Comparison of ENCODE assay signal across 28 cellular contexts in the genomic region with DNA sequence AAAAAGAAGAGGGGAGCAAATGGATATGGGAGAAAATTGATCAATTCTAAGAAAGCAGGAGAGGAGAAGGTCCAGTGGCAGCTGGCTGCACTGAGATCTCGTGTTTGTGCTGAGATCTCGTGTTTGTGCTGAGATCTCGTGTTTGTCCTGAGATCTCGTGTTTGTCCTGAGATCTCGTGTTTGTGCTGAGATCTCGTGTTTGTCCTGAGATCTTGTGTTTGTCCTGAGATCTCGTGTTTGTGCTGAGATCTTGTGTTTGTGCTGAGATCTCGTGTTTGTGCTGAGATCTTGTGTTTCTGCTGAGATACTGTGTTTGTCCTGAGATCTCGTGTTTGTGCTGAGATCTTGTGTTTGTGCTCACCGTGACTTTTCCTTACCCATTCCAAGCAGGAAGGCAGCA.
"Had no signal": no experiment of that assay in that cellular context is flagged by ENCODE, and none has a peak within 500 bp of the region (broad histone marks: within the 10 kb centered on the region; RNA-seq: fewer than 3 reads in every experiment).

No MANE protein-coding gene starts in this region.

- H3K27ac ChIP-seq: adrenal gland, ascending aorta, hepatocyte, lower lobe of right lung, spleen, thyroid gland had no signal

- H3K4me1 ChIP-seq: adrenal gland, ascending aorta, lower lobe of right lung, spleen had no signal

- H3K36me3 ChIP-seq: adrenal gland, ascending aorta, lower lobe of right lung, spleen, thyroid gland had no signal

- H3K9me3 ChIP-seq: adrenal gland, ascending aorta, lower lobe of right lung, spleen, thyroid gland had no signal

- H3K79me2 ChIP-seq: hepatocyte had no signal

- DNase-seq: activated CD4-positive, alpha-beta T cell treated with anti-CD3 and anti-CD28 coated beads, Interleukin-2, amount 50 U/mL, for 4 hours; activated CD8-positive, alpha-beta memory T cell treated with anti-CD3 and anti-CD28 coated beads for 24 hours; activated CD8-positive, alpha-beta memory T cell treated with anti-CD3 and anti-CD28 coated beads, Interleukin-2, amount 50 U/mL, for 4 hours; activated naive CD4-positive, alpha-beta T cell; activated T-cell treated with anti-CD3 and anti-CD28 coated beads, Interleukin-2, amount 50 U/mL, for 4 hours; adrenal gland; effector memory CD4-positive, alpha-beta T cell; foreskin melanocyte; glutamatergic neuron; immature natural killer cell; lower lobe of right lung; naive B cell; retina; spleen; stimulated activated CD4-positive, alpha-beta T cell treated with anti-CD3 and anti-CD28 coated beads, Interleukin-4, amount 100 ng/mL, for 24 hours; substantia nigra; T1000; thyroid gland had no signal

- H3K27me3 Mint-ChIP-seq: central memory CD8-positive, alpha-beta T cell; progenitor cell of endocrine pancreas; stimulated activated naive CD8-positive, alpha-beta T cell treated with anti-CD3 and anti-CD28 coated beads, Interleukin-15, Interleukin-2, amounts not matched to agents 100 ng/mL and 50 ng/mL, for 24 hours had no signal

- H3K27me3 ChIP-seq: adrenal gland, ascending aorta, hepatocyte, spleen, thyroid gland had no signal

- H3K4me3 Mint-ChIP-seq: activated naive CD8-positive, alpha-beta T cell; activated T-cell treated with anti-CD3 and anti-CD28 coated beads, Interleukin-2, amount 50 U/mL, for 4 hours; central memory CD8-positive, alpha-beta T cell; immature natural killer cell; naive B cell; neural crest cell; stimulated activated naive CD8-positive, alpha-beta T cell treated with anti-CD3 and anti-CD28 coated beads, Interleukin-15, Interleukin-2, amounts not matched to agents 100 ng/mL and 50 ng/mL, for 24 hours; WTC11 had no signal

- H3K36me3 Mint-ChIP-seq: activated naive CD8-positive, alpha-beta T cell; immature natural killer cell; naive B cell; WTC11 had no signal

- FAIRE-seq: colon had no signal

- H3K27ac Mint-ChIP-seq: activated naive CD8-positive, alpha-beta T cell; activated T-helper 2 cell treated with anti-CD3 and anti-CD28 coated beads, Interferon-gamma antibody, Interleukin-2, Interleukin-4, amounts not matched to agents 10 μg/mL and 5 μg/mL and 100 μg/mL, durations not matched to agents 14 hours and 24 hours and 36 hours; naive B cell; progenitor cell of endocrine pancreas; stimulated activated naive CD8-positive, alpha-beta T cell treated with anti-CD3 and anti-CD28 coated beads, Interleukin-15, Interleukin-2, amounts not matched to agents 100 ng/mL and 50 ng/mL, for 24 hours; WTC11 had no signal

- H3K9me3 Mint-ChIP-seq: activated T-cell treated with anti-CD3 and anti-CD28 coated beads, Interleukin-2, amount 50 U/mL, for 4 hours; activated T-helper 2 cell treated with anti-CD3 and anti-CD28 coated beads, Interferon-gamma antibody, Interleukin-2, Interleukin-4, amounts not matched to agents 10 μg/mL and 5 μg/mL and 100 μg/mL, durations not matched to agents 14 hours and 24 hours and 36 hours; central memory CD8-positive, alpha-beta T cell; neural crest cell; stimulated activated naive CD8-positive, alpha-beta T cell treated with anti-CD3 and anti-CD28 coated beads, Interleukin-15, Interleukin-2, amounts not matched to agents 100 ng/mL and 50 ng/mL, for 24 hours; WTC11 had no signal

- H3K4me1 Mint-ChIP-seq: central memory CD8-positive, alpha-beta T cell; immature natural killer cell; naive B cell; neural crest cell had no signal

- H3K4me2 ChIP-seq: hepatocyte had no signal

- H3K4me3 ChIP-seq: adrenal gland, ascending aorta, hepatocyte, lower lobe of right lung, spleen, thyroid gland had no signal

- H2AFZ ChIP-seq: hepatocyte had no signal
